Comparison of ENCODE assay signal across 16 cellular contexts in genomic region chr22:41752011-41752975, GRCh38. TPM values are rescaled to one million over a fixed set of nuclear protein-coding genes. Genes with fewer than 3 reads are reported as not detected.
DNase-seq lines count a peak whose midpoint lies in the region; ATAC-seq, FAIRE-seq and TF ChIP-seq lines count a peak whose summit lies in the region.
"Had no signal": no experiment of that assay in that cellular context is flagged by ENCODE, and none has a peak within 500 bp of the region (broad histone marks: within the 10 kb centered on the region; RNA-seq: fewer than 3 reads in every experiment).

No MANE protein-coding gene starts in this region.

- DNase-seq in GM12891 (ENCODE audit: insufficient read length, low spot score) = no peak
- DNase-seq in GM19239 (ENCODE audit: insufficient read length, low spot score) = no peak
- peak; percentile 60 for DNase-seq in epithelial cell of esophagus (ENCODE audit: low read depth)
- DNase-seq in HT-29 (ENCODE audit: low spot score) = no peak
- no peak for DNase-seq in NCI-H2081 treated with DMSO at 0.1 percent for 48 hours (lab: John Stamatoyannopoulos, UW)
- DNase-seq: activated naive CD8-positive, alpha-beta T cell treated with anti-CD3 and anti-CD28 coated beads, Interleukin-2, amount 10 ng/mL, durations not matched to agents 7 days and 5 days; DMS79; NCI-H1694 treated with DMSO at 0.1 percent for 48 hours; NCI-H524 treated with DMSO at 0.1 percent for 48 hours; thyroid gland had no signal

- TF ChIP-seq CTCF in KMS-11 (conservative IDR thresholded peaks at IDR 0.05; ENCODE audit: low read depth, low read length) (no peak), epithelial cell of esophagus (IDR thresholded peaks at IDR 0.05; ENCODE audit: insufficient read depth, low read depth, low read length, missing control alignments) (no peak)

- no peaks in the 10 kb centered on the region for H3K79me2 ChIP-seq in KMS-11 (ENCODE audit: insufficient read depth, low read depth)
- H3K79me2 ChIP-seq: hepatocyte had no signal

- peak overlapping the region; percentile 35 for H2AFZ ChIP-seq in KMS-11 (ENCODE audit: low read depth)
- H2AFZ ChIP-seq: hepatocyte had no signal

- peak overlapping the region; percentile 12; the same call in 1 of the 2 replicates for H3K9ac ChIP-seq in KMS-11
- H3K9ac ChIP-seq: BLaER1 had no signal

- peak; percentile 88 for FAIRE-seq in GM12891 (lab: Jason Lieb, UNC)
- FAIRE-seq in GM19239 (lab: Jason Lieb, UNC) = peak; percentile 98

- no peaks in the 10 kb centered on the region for H3K27me3 ChIP-seq in KMS-11 (ENCODE audit: insufficient read depth, low read depth)
- H3K27me3 ChIP-seq: BLaER1, cardiac muscle cell, hepatocyte, thyroid gland had no signal

- no peak for TF ChIP-seq POLR2A in GM12891 (IDR thresholded peaks at IDR 0.05; ENCODE audit: low read depth, low read length)

- H3K4me3 ChIP-seq in KMS-11 (IDR thresholded peaks at IDR 0.05; ENCODE audit: insufficient read depth, low read depth, low read length) = no peak overlapping the region
- H3K4me3 ChIP-seq in epithelial cell of esophagus (ENCODE audit: low read length) = no peak overlapping the region
- H3K4me3 ChIP-seq: BLaER1, cardiac muscle cell, hepatocyte, thyroid gland had no signal

- peaks cover 38% of the 10 kb centered on the region for H3K4me1 ChIP-seq in KMS-11 (ENCODE audit: low read depth, poor library complexity, severe bottlenecking)
- H3K4me1 ChIP-seq: thyroid gland had no signal

- peak overlapping the region; percentile 49 for H3K4me2 ChIP-seq in KMS-11
- H3K4me2 ChIP-seq: BLaER1, hepatocyte had no signal

- ATAC-seq in HG03039 (IDR thresholded peaks at IDR 0.05; ENCODE audit: unreplicated experiment) (no peak), GM19467 (IDR thresholded peaks at IDR 0.05; ENCODE audit: unreplicated experiment) (no peak)

- H4K20me1 ChIP-seq in KMS-11 (ENCODE audit: insufficient read depth) = no peaks in the 10 kb centered on the region
- H4K20me1 ChIP-seq: BLaER1 had no signal

- H3K27ac ChIP-seq in KMS-11 = peak overlapping the region; percentile 61
- H3K27ac ChIP-seq: BLaER1, cardiac muscle cell, hepatocyte, thyroid gland had no signal

- no peaks in the 10 kb centered on the region for H3K36me3 ChIP-seq in KMS-11 (ENCODE audit: insufficient read depth)
- H3K36me3 ChIP-seq: BLaER1, cardiac muscle cell, thyroid gland had no signal

TF ChIP-seq in GM12891, 5 proteins besides CTCF, POLR2A, EP300 and RAD21:
- no peak for TF ChIP-seq POU2F2 (IDR thresholded peaks at IDR 0.05; ENCODE audit: low read depth, low read length)
- TF ChIP-seq SPI1 (IDR thresholded peaks at IDR 0.05; ENCODE audit: low read depth, low read length) = no peak
- TF ChIP-seq TAF1 (IDR thresholded peaks at IDR 0.05; ENCODE audit: low read depth, low read length) = no peak
- TF ChIP-seq PAX5 (IDR thresholded peaks at IDR 0.05; ENCODE audit: insufficient read depth, low read length, severe bottlenecking) = no peak
- TF ChIP-seq POLR2AphosphoS5 (IDR thresholded peaks at IDR 0.05; ENCODE audit: low read depth, low read length) = no peak

RNA-seq across cellular contexts. Expression of gene CCDC134, which starts 48.2 kb away (rescaled TPM):
- polyA plus RNA-seq in GM12891 (2012; ENCODE audit: low read depth, missing spikeins) = 3.8 TPM
- 12.2 and 14.6 TPM in 2 replicates for total RNA-seq in HT-29 (2014; rRNA removed; shearing (Covaris generic))

RNA-seq across cellular contexts. Expression of gene MEI1, which starts 53.0 kb away (rescaled TPM):
- polyA plus RNA-seq in GM12891 (2012; ENCODE audit: low read depth, missing spikeins) = 26.0 TPM
- not detected in 2 replicates for total RNA-seq in HT-29 (2014; rRNA removed; shearing (Covaris generic))
- total RNA-seq: hepatocyte had no signal
